7 cellular contexts compared by ENCODE assay signal in genomic region chr15:40930430-40931299, GRCh38. TPM values are rescaled to one million over a fixed set of nuclear protein-coding genes. Genes with fewer than 3 reads are reported as not detected.
DNase-seq lines count a peak whose midpoint lies in the region; ATAC-seq, FAIRE-seq and TF ChIP-seq lines count a peak whose summit lies in the region.

No MANE protein-coding gene starts in this region.

- CTCF ChIA-PET in activated naive CD4-positive, alpha-beta T cell treated with anti-CD3 and anti-CD28 coated beads, Interleukin-2, amount 10 ng/mL, durations not matched to agents 7 days and 5 days (lab: Charles Lee): interaction anchor here (0.8 to 4.5 kb wide), 13 partner anchors 9 to 260 kb away, joined by 3 to 34 read pairs (median 5); no protein-coding TSS in a partner anchor

- in situ Hi-C loops in gastrocnemius medialis (cut with MboI; ENCODE audit: low sequenced_read_pairs in 4 of 4): no loop called here

- peak overlapping the region; percentile 55 to 96 (median 74) for H3K4me3 ChIP-seq in heart right ventricle
- H3K4me3 ChIP-seq in gastrocnemius medialis: peak overlapping the region; percentile 56 to 76 (median 65)

- no peak overlapping the region for H3K27ac Mint-ChIP-seq in activated naive CD4-positive, alpha-beta T cell treated with anti-CD3 and anti-CD28 coated beads, Interleukin-2, amount 10 ng/mL, durations not matched to agents 7 days and 5 days

- peak overlapping the region; percentile 47 for H3K4me3 Mint-ChIP-seq in activated naive CD4-positive, alpha-beta T cell treated with anti-CD3 and anti-CD28 coated beads, Interleukin-2, amount 10 ng/mL, durations not matched to agents 7 days and 5 days

- H3K27me3 ChIP-seq in heart right ventricle (peaks cover 5 to 77% (median 33%) of the 10 kb centered on the region in 7 donors), gastrocnemius medialis (peaks cover 60 to 67% (median 65%) of the 10 kb centered on the region in 3 donors)

- H3K9me3 Mint-ChIP-seq in activated naive CD4-positive, alpha-beta T cell treated with anti-CD3 and anti-CD28 coated beads, Interleukin-2, amount 10 ng/mL, durations not matched to agents 7 days and 5 days: no peaks in the 10 kb centered on the region

- TF ChIP-seq CTCF in heart right ventricle (IDR thresholded peaks at IDR 0.05) (peak; percentile 26 to 73 (median 51)), gastrocnemius medialis (IDR thresholded peaks at IDR 0.05 in 4 of 5, conservative IDR thresholded peaks at IDR 0.05 in 1 of 5) (peak; percentile 29 to 60 (median 56))

- 0 to 1% methylated on average over 46 of the region's 46 CpGs for WGBS in heart right ventricle, 2 donors

- peaks cover 0 to 47% (median 8%) of the 10 kb centered on the region in 9 donors for H3K36me3 ChIP-seq in heart right ventricle
- H3K36me3 ChIP-seq in gastrocnemius medialis: no peaks in the 10 kb centered on the region

- H3K4me1 Mint-ChIP-seq in activated naive CD4-positive, alpha-beta T cell treated with anti-CD3 and anti-CD28 coated beads, Interleukin-2, amount 10 ng/mL, durations not matched to agents 7 days and 5 days: peaks cover 47% of the 10 kb centered on the region

- peak; percentile 91 for FAIRE-seq in GM12892 (lab: Jason Lieb, UNC)

- ATAC-seq in heart right ventricle (peak; percentile 50 to 82 (median 68)), gastrocnemius medialis (peak; percentile 27 to 40), GM18870 (IDR thresholded peaks at IDR 0.05; ENCODE audit: unreplicated experiment) (no peak), GM21529 (IDR thresholded peaks at IDR 0.05; ENCODE audit: unreplicated experiment) (no peak)

- no peaks in the 10 kb centered on the region for H3K9me3 ChIP-seq in heart right ventricle
- no peaks in the 10 kb centered on the region for H3K9me3 ChIP-seq in gastrocnemius medialis

- peak overlapping the region; percentile 77 to 96 (median 83) for H3K27ac ChIP-seq in heart right ventricle
- H3K27ac ChIP-seq in gastrocnemius medialis: peak overlapping the region; percentile 54 to 76 (median 72)

- H3K27me3 Mint-ChIP-seq in activated naive CD4-positive, alpha-beta T cell treated with anti-CD3 and anti-CD28 coated beads, Interleukin-2, amount 10 ng/mL, durations not matched to agents 7 days and 5 days: peaks cover 95% of the 10 kb centered on the region

- no peaks in the 10 kb centered on the region for H3K36me3 Mint-ChIP-seq in activated naive CD4-positive, alpha-beta T cell treated with anti-CD3 and anti-CD28 coated beads, Interleukin-2, amount 10 ng/mL, durations not matched to agents 7 days and 5 days

- H3K4me1 ChIP-seq in heart right ventricle: peaks cover 15 to 90% (median 68%) of the 10 kb centered on the region in 9 donors
- peaks cover 42 to 56% of the 10 kb centered on the region in 2 donors for H3K4me1 ChIP-seq in gastrocnemius medialis

- intact Hi-C loops in heart right ventricle (cut with DNase I): loop anchor here in 5 of 10 donors (1.0 to 2.0 kb wide), 2 partner anchors 23 to 24 kb away; no protein-coding TSS in a partner anchor
- intact Hi-C loops in gastrocnemius medialis (cut with DNase I; ENCODE audit: low total_unique reads): no loop called here

- DNase-seq in GM12892 (ENCODE audit: insufficient read length): no peak
- peak; percentile 39 to 84 for DNase-seq in NCI-H526 (lab: John Stamatoyannopoulos, UW)
- peak; percentile 62 for DNase-seq in activated naive CD4-positive, alpha-beta T cell treated with anti-CD3 and anti-CD28 coated beads, Interleukin-2, amount 10 ng/mL, durations not matched to agents 7 days and 5 days
- peak; percentile 78 to 88 for DNase-seq in heart right ventricle
- no peak for DNase-seq in gastrocnemius medialis

- no peak for TF ChIP-seq POLR2A in GM12892 (IDR thresholded peaks at IDR 0.05; ENCODE audit: low read depth, low read length)
- peak in 1 of 2 donors; percentile 22 for TF ChIP-seq POLR2A in gastrocnemius medialis (IDR thresholded peaks at IDR 0.05)

RNA-seq across cellular contexts. Expression of gene DLL4, which starts 1.5 kb away (rescaled TPM):
- polyA plus RNA-seq in GM12892 (2012; ENCODE audit: missing spikeins): 0.17 TPM
- total RNA-seq in heart right ventricle (10 to 100 TPM in 8 of 10 donors, 1 to 10 TPM in 2; 6.5 to 24.8 (median 16.6) TPM), gastrocnemius medialis (10 to 100 TPM in 2 of 4 donors, 1 to 10 TPM in 2; 5.9 to 15.7 (median 8.9) TPM)
- 10 to 100 TPM in 1 of 2 donors, 1 to 10 TPM in 1; 8.7 to 10.2 TPM for polyA plus RNA-seq in heart right ventricle

RNA-seq across cellular contexts. Expression of gene CHAC1, which starts 22.6 kb away (rescaled TPM):
- polyA plus RNA-seq in GM12892 (2012; ENCODE audit: missing spikeins): 1.4 TPM
- total RNA-seq in heart right ventricle (1 to 10 TPM in 7 of 10 donors, under 1 TPM in 3; 0.31 to 4.8 (median 1.7) TPM), gastrocnemius medialis (100 to 1,000 TPM in 3 of 4 donors, 10 to 100 TPM in 1; 93.4 to 320 (median 139) TPM)
- 1 to 10 TPM; 1.7 to 7.6 TPM for polyA plus RNA-seq in heart right ventricle

RNA-seq across cellular contexts. Expression of gene VPS18, which starts 36.4 kb away (rescaled TPM):
- polyA plus RNA-seq in GM12892 (2012; ENCODE audit: missing spikeins): 4.0 TPM
- total RNA-seq in heart right ventricle (10 to 100 TPM; 16.0 to 25.0 (median 21.5) TPM), gastrocnemius medialis (10 to 100 TPM; 18.5 to 26.1 (median 19.3) TPM)
- polyA plus RNA-seq in heart right ventricle: 10 to 100 TPM; 10.5 to 12.2 TPM

RNA-seq across cellular contexts. Expression of gene RHOV, which starts 56.6 kb away (rescaled TPM):
- polyA plus RNA-seq in GM12892 (2012; ENCODE audit: missing spikeins): 15.1 TPM
- total RNA-seq in heart right ventricle (not detected), gastrocnemius medialis (not detected)
- polyA plus RNA-seq in heart right ventricle: under 1 TPM in 1 of 2 donors, not detected in 1; 0.03 TPM

Comparison
In these comparisons a context has a peak if more than half of its experiments do, and no peak if none do; other contexts are left out.
1. DNase-seq: peak in NCI-H526 (2 of 2), activated naive CD4-positive, alpha-beta T cell treated with anti-CD3 and anti-CD28 coated beads, Interleukin-2, amount 10 ng/mL, durations not matched to agents 7 days and 5 days (single experiment) and heart right ventricle (2 of 2); none in GM12892 (single experiment) and gastrocnemius medialis (0 of 2).
2. ATAC-seq: peak in heart right ventricle (8 of 8) and gastrocnemius medialis (2 of 2); none in GM18870 (single experiment) and GM21529 (single experiment).
3. RNA of gene CHAC1, which starts 22.6 kb away (total RNA-seq): 93.4 to 320 TPM in gastrocnemius medialis; 0.31 to 4.8 TPM in heart right ventricle; every median in the first group is over 10 times any median in the second.